ENCODE assay signal across 8 cellular contexts in genomic region chr1:200738348-200738732, GRCh38. TPM values are rescaled to one million over a fixed set of nuclear protein-coding genes. Genes with fewer than 3 reads are reported as not detected.
DNase-seq lines count a peak whose midpoint lies in the region; ATAC-seq and TF ChIP-seq lines count a peak whose summit lies in the region.

No MANE protein-coding gene starts in this region.

- no peaks in the 10 kb centered on the region for H3K36me3 ChIP-seq in CD4-positive, CD25-positive, alpha-beta regulatory T cell (ENCODE audit: control insufficient read depth, insufficient read depth, low read length)

- peaks cover 23% of the 10 kb centered on the region for H3K27me3 Mint-ChIP-seq in CD4-positive, CD25-positive, alpha-beta regulatory T cell
- H3K27me3 Mint-ChIP-seq in IgD-negative memory B cell = peaks cover 9% of the 10 kb centered on the region
- no peaks in the 10 kb centered on the region for H3K27me3 Mint-ChIP-seq in nephron (ENCODE audit: low read depth)

- H3K36me3 Mint-ChIP-seq in CD4-positive, CD25-positive, alpha-beta regulatory T cell = no peaks in the 10 kb centered on the region
- H3K36me3 Mint-ChIP-seq in IgD-negative memory B cell (no peaks in the 10 kb centered on the region), nephron (ENCODE audit: low read depth) (peaks cover 2% of the 10 kb centered on the region)

- peak overlapping the region; percentile 74 to 94 (median 90) for H3K27ac Mint-ChIP-seq in CD4-positive, CD25-positive, alpha-beta regulatory T cell
- H3K27ac Mint-ChIP-seq in IgD-negative memory B cell (peak overlapping the region; percentile 8 to 83 (median 12)), nephron (peak overlapping the region; percentile 99)

- peaks cover 13 to 33% (median 27%) of the 10 kb centered on the region in 4 donors for H3K4me1 Mint-ChIP-seq in CD4-positive, CD25-positive, alpha-beta regulatory T cell
- peaks cover 14 to 25% (median 21%) of the 10 kb centered on the region in 3 donors for H3K4me1 Mint-ChIP-seq in IgD-negative memory B cell
- peaks cover 41% of the 10 kb centered on the region for H3K4me1 Mint-ChIP-seq in nephron

- peak overlapping the region; percentile 29 for H3K27ac ChIP-seq in CD4-positive, CD25-positive, alpha-beta regulatory T cell (ENCODE audit: insufficient read depth, low read length, poor library complexity, severe bottlenecking)

- H3K4me1 ChIP-seq in CD4-positive, CD25-positive, alpha-beta regulatory T cell (ENCODE audit: control insufficient read depth, insufficient read depth, low read length, poor library complexity, severe bottlenecking) = peaks cover 23% of the 10 kb centered on the region

- in situ Hi-C loops in KBM-7 (cut with MboI; ENCODE audit: low pct_unique_long_range_greater_than_20kb, low sequenced_read_pairs) = no loop called here

- H3K9me3 Mint-ChIP-seq in CD4-positive, CD25-positive, alpha-beta regulatory T cell = peaks cover 0 to 1% (median 0%) of the 10 kb centered on the region in 7 donors
- no peaks in the 10 kb centered on the region for H3K9me3 Mint-ChIP-seq in IgD-negative memory B cell
- H3K9me3 Mint-ChIP-seq in nephron = no peaks in the 10 kb centered on the region

- peak overlapping the region; percentile 86 for H3K4me3 ChIP-seq in CD4-positive, CD25-positive, alpha-beta regulatory T cell (ENCODE audit: low read depth, low read length)
- peak overlapping the region; percentile 58 for H3K4me3 ChIP-seq in choroid plexus epithelial cell (ENCODE audit: low read depth, low read length)

- peak overlapping the region; percentile 90 to 98 (median 92) for H3K4me3 Mint-ChIP-seq in CD4-positive, CD25-positive, alpha-beta regulatory T cell
- H3K4me3 Mint-ChIP-seq in IgD-negative memory B cell = peak overlapping the region; percentile 83 to 99 (median 93)
- peak overlapping the region; percentile 97 to 100 (median 98) for H3K4me3 Mint-ChIP-seq in nephron

- H3K9me3 ChIP-seq in CD4-positive, CD25-positive, alpha-beta regulatory T cell (ENCODE audit: control insufficient read depth in 2 of 2, low read length in 2 of 2) = no peaks in the 10 kb centered on the region

- ATAC-seq in CD4-positive, CD25-positive, alpha-beta regulatory T cell (ENCODE audit: low read depth in 2 of 2) = no peak
- ATAC-seq in GM21619 (IDR thresholded peaks at IDR 0.05; ENCODE audit: unreplicated experiment) (no peak), HG02571 (IDR thresholded peaks at IDR 0.05; ENCODE audit: unreplicated experiment) (no peak)

- no peaks in the 10 kb centered on the region for H3K27me3 ChIP-seq in CD4-positive, CD25-positive, alpha-beta regulatory T cell (ENCODE audit: control insufficient read depth, insufficient read depth, low read length)

- no peak for TF ChIP-seq CTCF in choroid plexus epithelial cell (conservative IDR thresholded peaks at IDR 0.05; ENCODE audit: low read depth, low read length)
- no peak for TF ChIP-seq CTCF in nephron (IDR thresholded peaks at IDR 0.05; ENCODE audit: unreplicated experiment in 3 of 3)

- DNase-seq in CD4-positive, CD25-positive, alpha-beta regulatory T cell = no peak
- DNase-seq in choroid plexus epithelial cell (ENCODE audit: low read depth) = no peak
- no peak for DNase-seq in KBM-7
- no peak for DNase-seq in activated CD4-positive, CD25-positive, alpha-beta regulatory T cell treated with anti-CD3 and anti-CD28 coated beads, Interleukin-2, amount 50 U/mL, for 72 hours

RNA-seq across cellular contexts. Expression of gene CAMSAP2, which starts 0.4 kb away (rescaled TPM):
- total RNA-seq in CD4-positive, CD25-positive, alpha-beta regulatory T cell = 8.4 TPM
- polyA plus RNA-seq in CD4-positive, CD25-positive, alpha-beta regulatory T cell = 1 to 10 TPM in 1 of 4 donors, under 1 TPM in 3; 0.13 to 1.3 (median 0.46) TPM
- polyA plus RNA-seq in IgD-negative memory B cell = 0.06 TPM

Comparison
In these comparisons a context has a peak if more than half of its experiments do, and no peak if none do; other contexts are left out.
1. H3K27ac Mint-ChIP-seq: peak in every context shown above with its lines; median percentile 99 in nephron; 90 in CD4-positive, CD25-positive, alpha-beta regulatory T cell; 12 in IgD-negative memory B cell.